5 cellular contexts compared by ENCODE assay signal in the genomic region with DNA sequence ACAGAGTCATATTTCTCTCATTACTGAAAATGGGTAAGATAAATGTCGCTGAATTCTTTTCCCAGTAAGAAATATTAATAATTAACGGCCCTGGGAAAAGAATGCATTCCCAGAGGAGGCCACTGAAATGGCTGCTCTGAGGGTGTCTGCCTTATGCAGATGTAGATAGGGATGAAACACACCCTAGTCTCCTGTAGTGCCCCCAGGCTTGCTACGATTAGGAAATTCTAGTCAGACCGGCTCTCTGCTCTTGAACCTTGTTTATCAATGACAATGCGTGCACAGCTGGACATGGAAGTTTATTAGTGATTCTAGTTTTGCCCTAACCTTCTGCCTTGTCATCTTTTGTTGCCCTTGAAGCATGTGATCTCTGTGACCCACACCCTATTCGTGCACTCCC.
"Had no signal": no experiment of that assay in that cellular context is flagged by ENCODE, and none has a peak within 500 bp of the region (broad histone marks: within the 10 kb centered on the region; RNA-seq: fewer than 3 reads in every experiment).

No MANE protein-coding gene starts in this region.

- H3K27ac ChIP-seq: HL-60 had no signal

- H3K4me3 ChIP-seq: GM23338 had no signal

- DNase-seq: H9, HCEC 1CT had no signal

- ATAC-seq: GM23338, HepG2 had no signal
